ENCODE assay signal across 8 cellular contexts in genomic region chr9:90107021-90107771, GRCh38.
A peak's percentile ranks its signal among the peaks of the same experiment; 100 is the strongest.
DNase-seq lines count a peak whose midpoint lies in the region; ATAC-seq, FAIRE-seq and TF ChIP-seq lines count a peak whose summit lies in the region.

No MANE protein-coding gene starts in this region.

- dilution Hi-C loops in endothelial cell of umbilical vein (cut with MboI; ENCODE audit: extremely low pct_ligation_motif_present, low sequenced_read_pairs): no loop called here

- WGBS in ovary, 3 donors: 2 to 7% (median 5%) methylated on average over 4 of the region's 4 CpGs
- WGBS in esophagus squamous epithelium, 2 donors: 21 to 30% methylated on average over 4 of the region's 4 CpGs

- CTCF ChIA-PET in endothelial cell of umbilical vein (lab: Charles Lee): interaction anchor here (0.8 to 9.1 kb wide), 5 partner anchors 8 to 514 kb away, joined by 3 to 373 read pairs (median 5); partner anchors contain the start of gene GADD45G

- no peak for ATAC-seq in GM21526 (IDR thresholded peaks at IDR 0.05; ENCODE audit: low FRiP score, unreplicated experiment)

- no peaks in the 10 kb centered on the region for H3K36me3 ChIP-seq in endothelial cell of umbilical vein (ENCODE audit: control insufficient read depth in 2 of 2, extremely low read depth in 1 of 2, insufficient read depth in 2 of 2, low read length in 2 of 2)
- no peaks in the 10 kb centered on the region for H3K36me3 ChIP-seq in ovary
- no peaks in the 10 kb centered on the region for H3K36me3 ChIP-seq in esophagus squamous epithelium

- intact Hi-C loops in endothelial cell of umbilical vein (cut with micrococcal nuclease): loop anchor here (10.0 kb wide), 2 partner anchors 132 to 192 kb away; no protein-coding TSS in a partner anchor
- intact Hi-C loops in ovary (cut with DNase I): loop anchor here in 1 of 4 donors (10.0 kb wide), 1 partner anchor 792 kb away; the partner anchor contains the start of genes CKS2 and SECISBP2
- intact Hi-C loops in esophagus squamous epithelium (cut with DNase I): no loop called here

- H3K4me1 ChIP-seq in endothelial cell of umbilical vein (ENCODE audit: control insufficient read depth, extremely low read depth, insufficient read depth, low read length) (no peaks in the 10 kb centered on the region), ovary (ENCODE audit: insufficient read depth) (peaks cover 12% of the 10 kb centered on the region), esophagus squamous epithelium (peaks cover 10 to 24% (median 20%) of the 10 kb centered on the region in 3 donors)

- no peak for FAIRE-seq in endothelial cell of umbilical vein (lab: Jason Lieb, UNC)

- TF ChIP-seq CTCF in endothelial cell of umbilical vein (IDR thresholded peaks at IDR 0.05; ENCODE audit: extremely low read depth in 1 of 2, insufficient read depth in 1 of 2, low read depth in 1 of 2, low read length in 2 of 2) (no peak), ovary (IDR thresholded peaks at IDR 0.05) (no peak), esophagus squamous epithelium (IDR thresholded peaks at IDR 0.05) (no peak)

- no peak overlapping the region for H3K4me2 ChIP-seq in endothelial cell of umbilical vein (ENCODE audit: insufficient read depth, low read length)

- H3K9me1 ChIP-seq in endothelial cell of umbilical vein (replicated peaks; ENCODE audit: control insufficient read depth, extremely low read depth, insufficient read depth, low read length): no peaks in the 10 kb centered on the region

- no peak overlapping the region for H3K4me3 ChIP-seq in endothelial cell of umbilical vein (replicated peaks in 1 of 3; ENCODE audit: insufficient read depth in 1 of 3, low read depth in 1 of 3, low read length in 3 of 3)
- H3K4me3 ChIP-seq in ovary: no peak overlapping the region
- no peak overlapping the region for H3K4me3 ChIP-seq in esophagus squamous epithelium

- H3K27me3 ChIP-seq in endothelial cell of umbilical vein (ENCODE audit: control insufficient read depth in 2 of 2, insufficient read depth in 2 of 2, low read length in 2 of 2): no peaks in the 10 kb centered on the region
- no peaks in the 10 kb centered on the region for H3K27me3 ChIP-seq in ovary
- peaks cover 0 to 4% (median 0%) of the 10 kb centered on the region in 4 donors for H3K27me3 ChIP-seq in esophagus squamous epithelium

- H3K79me2 ChIP-seq in endothelial cell of umbilical vein (ENCODE audit: control insufficient read depth, insufficient read depth, low read length): no peaks in the 10 kb centered on the region

- H3K27ac ChIP-seq in endothelial cell of umbilical vein (ENCODE audit: insufficient read depth, low read depth, low read length): no peak overlapping the region
- H3K27ac ChIP-seq in ovary: peak overlapping the region in 1 of 2 donors; percentile 15
- H3K27ac ChIP-seq in esophagus squamous epithelium: no peak overlapping the region

- H4K20me1 ChIP-seq in endothelial cell of umbilical vein (replicated peaks; ENCODE audit: control insufficient read depth, extremely low read depth, insufficient read depth, low read length): no peaks in the 10 kb centered on the region

- TF ChIP-seq POLR2A in endothelial cell of umbilical vein (IDR thresholded peaks at IDR 0.05; ENCODE audit: low read depth, low read length) (no peak), ovary (IDR thresholded peaks at IDR 0.05) (no peak), esophagus squamous epithelium (IDR thresholded peaks at IDR 0.05) (no peak)

- no peaks in the 10 kb centered on the region for H3K9me3 ChIP-seq in endothelial cell of umbilical vein (replicated peaks; ENCODE audit: control insufficient read depth, insufficient read depth, low read length)
- no peaks in the 10 kb centered on the region for H3K9me3 ChIP-seq in ovary
- no peaks in the 10 kb centered on the region for H3K9me3 ChIP-seq in esophagus squamous epithelium

- BruUV-seq in endothelial cell of umbilical vein (replicated peaks; lab: Mats Ljungman, UMichigan): no TSS peak

- no peak overlapping the region for H2AFZ ChIP-seq in endothelial cell of umbilical vein (ENCODE audit: low read depth, low read length)

- peak; percentile 62 for DNase-seq in Daoy (ENCODE audit: low read depth)
- peak; percentile 86 for DNase-seq in NCI-H2196 (lab: John Stamatoyannopoulos, UW; ENCODE audit: unreplicated experiment)
- no peak for DNase-seq in endothelial cell of umbilical vein (ENCODE audit: low read depth, low spot score)
- peak in 4 of 5 donors; percentile 48 to 70 (median 54) for DNase-seq in ovary
- no peak for DNase-seq in GDM1 (lab: John Stamatoyannopoulos, UW)
- DNase-seq in esophagus squamous epithelium (lab: John Stamatoyannopoulos, UW): no peak
- no peak for DNase-seq in stimulated activated CD4-positive, alpha-beta T cell treated with anti-CD3 and anti-CD28 coated beads, Interleukin-4, amount 100 ng/mL, for 1 hour

- TF ChIP-seq EP300 in ovary (IDR thresholded peaks at IDR 0.05): no peak

- POLR2A ChIA-PET in endothelial cell of umbilical vein (lab: Charles Lee): no interaction called here

- no peak overlapping the region for H3K9ac ChIP-seq in endothelial cell of umbilical vein (replicated peaks; ENCODE audit: extremely low read depth, insufficient read depth, low read length)

TF ChIP-seq in endothelial cell of umbilical vein, 7 proteins besides CTCF, POLR2A, EP300 and RAD21:
- TF ChIP-seq EZH2 (IDR thresholded peaks at IDR 0.05; ENCODE audit: borderline replicate concordance, low read depth, low read length, severe bottlenecking) (no peak), FOS (IDR thresholded peaks at IDR 0.05; ENCODE audit: borderline replicate concordance, insufficient read depth, low read length) (peak; percentile 4), JUN (IDR thresholded peaks at IDR 0.05; ENCODE audit: borderline replicate concordance, insufficient read depth, insufficient read length, low read depth) (no peak)
TF ChIP-seq in endothelial cell of umbilical vein: peak in this region for 1.

Comparison
In these comparisons a context has a peak if more than half of its experiments do, and no peak if none do; other contexts are left out.
1. DNase-seq: peak in Daoy (single experiment), NCI-H2196 (single experiment) and ovary (4 of 5); none in endothelial cell of umbilical vein (single experiment), GDM1 (single experiment), esophagus squamous epithelium (single experiment) and stimulated activated CD4-positive, alpha-beta T cell treated with anti-CD3 and anti-CD28 coated beads, Interleukin-4, amount 100 ng/mL, for 1 hour (single experiment).